In the genomic region with DNA sequence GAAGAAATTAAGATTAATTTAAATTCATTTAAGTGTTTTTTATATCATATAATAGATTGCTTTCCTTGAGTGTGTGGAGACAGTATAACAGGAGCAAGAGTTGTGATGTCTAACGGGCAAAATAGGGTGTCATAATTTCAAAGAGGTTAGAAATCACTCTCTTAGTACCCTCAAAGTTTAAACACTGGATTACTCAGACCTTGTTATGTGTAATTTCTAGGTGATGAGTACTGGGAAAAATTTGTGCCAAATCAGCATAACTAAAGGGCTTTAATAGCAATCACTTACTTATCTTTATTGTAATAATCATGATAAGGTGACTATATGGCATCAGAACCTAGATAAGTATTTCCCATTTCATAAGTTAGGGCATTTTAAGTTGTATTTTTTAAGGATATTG, we compare ENCODE assay signal across 1 cellular context.
TF ChIP-seq lines count a peak whose summit lies in the region.

No MANE protein-coding gene starts in this region.

TF ChIP-seq in HepG2, 621 proteins besides CTCF, POLR2A, EP300 and RAD21 (continued from another document):
- TF ChIP-seq AKNA (CRISPR knock-in tag; IDR thresholded peaks at IDR 0.05; ENCODE audit: borderline replicate concordance) (no peak), RFX5 (IDR thresholded peaks at IDR 0.05; ENCODE audit: low read depth, low read length) (no peak), KLF11 (CRISPR knock-in tag; IDR thresholded peaks at IDR 0.05) (0 out of 2 replicates have a peak, but pooled peaks have one; percentile 38), DBP (CRISPR knock-in tag; IDR thresholded peaks at IDR 0.05; ENCODE audit: not compliant biosample characterization) (no peak), ATF6 (CRISPR knock-in tag; conservative IDR thresholded peaks at IDR 0.05) (no peak), MAFF (IDR thresholded peaks at IDR 0.05; ENCODE audit: low read depth, low read length) (peak; percentile 97)
